ENCODE assay signal across 15 cellular contexts in the genomic region with DNA sequence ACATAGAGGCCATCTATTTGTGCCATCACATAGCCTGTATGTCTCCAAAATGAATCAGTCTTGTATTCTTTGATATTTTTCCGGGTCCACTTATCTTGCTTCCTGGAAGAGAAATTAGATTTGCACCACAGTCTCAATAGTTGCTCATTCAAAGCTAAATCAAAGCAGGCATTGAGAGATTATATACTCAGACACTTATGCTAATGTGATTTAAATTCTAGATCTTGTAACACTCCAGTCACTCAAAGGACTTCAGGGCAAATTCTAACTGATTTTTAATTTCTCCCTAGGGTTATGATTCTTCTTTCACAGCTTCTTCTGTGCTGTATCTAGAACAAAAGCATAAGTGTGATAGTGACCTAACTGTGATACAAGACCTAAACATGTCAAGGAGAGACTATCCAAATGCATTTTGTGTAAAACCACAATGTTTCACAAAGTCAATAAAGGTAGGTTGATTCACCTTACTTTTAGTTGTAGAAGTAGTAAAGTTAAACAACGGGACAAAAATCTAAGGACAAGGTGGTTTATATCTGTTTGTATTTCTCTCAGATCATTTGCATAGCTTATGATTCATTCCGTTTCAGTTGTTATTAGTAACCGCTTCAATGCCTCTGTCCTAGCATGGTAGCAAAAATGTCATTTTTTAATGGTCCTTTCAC. TPM values are rescaled to one million over a fixed set of nuclear protein-coding genes. Genes with fewer than 3 reads are reported as not detected.
DNase-seq lines count a peak whose midpoint lies in the region; ATAC-seq and TF ChIP-seq lines count a peak whose summit lies in the region.
"Had no signal": no experiment of that assay in that cellular context is flagged by ENCODE, and none has a peak within 500 bp of the region (broad histone marks: within the 10 kb centered on the region; RNA-seq: fewer than 3 reads in every experiment).

No MANE protein-coding gene starts in this region.

- H3K27me3 Mint-ChIP-seq in WTC11 (ENCODE audit: low read depth) = no peaks in the 10 kb centered on the region

- no peaks in the 10 kb centered on the region for H3K27me3 ChIP-seq in neutrophil

- no peaks in the 10 kb centered on the region for H4K20me1 ChIP-seq in OCI-LY7 (ENCODE audit: insufficient read depth, low read length)

- H3K4me3 Mint-ChIP-seq in WTC11 = no peak overlapping the region
- H3K4me3 Mint-ChIP-seq: effector memory CD8-positive, alpha-beta T cell had no signal

- H3K4me3 ChIP-seq in OCI-LY7 (ENCODE audit: low read depth, low read length, poor library complexity, severe bottlenecking) (no peak overlapping the region), neutrophil (ENCODE audit: low read depth in 1 of 2, low read length in 1 of 2) (no peak overlapping the region)

- DNase-seq in DMS53 (lab: John Stamatoyannopoulos, UW) (peak; percentile 37), DMS53 treated with DMSO at 0.1 percent for 48 hours (lab: John Stamatoyannopoulos, UW; ENCODE audit: unreplicated experiment) (no peak), OCI-LY7 (ENCODE audit: low spot score) (no peak), WTC11 (ENCODE audit: low spot score) (no peak), AG20443 (ENCODE audit: low spot score) (no peak)
- DNase-seq: activated CD4-positive, alpha-beta T cell treated with anti-CD3 and anti-CD28 coated beads for 1 hour; C1 segment of cervical spinal cord; effector memory CD8-positive, alpha-beta T cell; mesenchymal stem cell; substantia nigra; T-helper 2 cell had no signal

- H3K4me1 Mint-ChIP-seq in WTC11 = no peaks in the 10 kb centered on the region

- CTCF ChIA-PET in OCI-LY7 (lab: Charles Lee; ENCODE audit: unreplicated experiment) = interaction anchor here (0.8 kb wide), 1 partner anchor 73 kb away, joined by 3 read pairs; no protein-coding TSS in a partner anchor
- CTCF ChIA-PET in WTC11 (lab: Charles Lee) = interaction anchor here (1.0 to 1.2 kb wide), 2 partner anchors 27 to 559 kb away, joined by 3 read pairs; no protein-coding TSS in a partner anchor

- peaks cover 6% of the 10 kb centered on the region for H3K36me3 Mint-ChIP-seq in WTC11

- H3K9me3 ChIP-seq in OCI-LY7 (ENCODE audit: low read length) (no peaks in the 10 kb centered on the region), neutrophil (no peaks in the 10 kb centered on the region)

- H3K4me1 ChIP-seq in OCI-LY7 (ENCODE audit: insufficient read depth, low read length, poor library complexity, severe bottlenecking) (peaks cover 12% of the 10 kb centered on the region), neutrophil (ENCODE audit: control insufficient read depth in 1 of 2, insufficient read depth in 1 of 2, low read depth in 1 of 2, low read length in 1 of 2) (no peaks in the 10 kb centered on the region)

- POLR2A ChIA-PET in OCI-LY7 (lab: Charles Lee) = interaction anchor here (0.6 to 3.2 kb wide), 10 partner anchors 11 to 288 kb away, joined by 3 to 24 read pairs (median 4); no protein-coding TSS in a partner anchor
- POLR2A ChIA-PET in WTC11 (lab: Charles Lee) = no interaction called here

- no peaks in the 10 kb centered on the region for H3K79me2 ChIP-seq in OCI-LY7 (ENCODE audit: insufficient read depth, low read depth, low read length)

- H3K27ac Mint-ChIP-seq in WTC11 = no peak overlapping the region
- H3K27ac Mint-ChIP-seq: effector memory CD8-positive, alpha-beta T cell had no signal

- no peak overlapping the region for H3K4me2 ChIP-seq in OCI-LY7 (ENCODE audit: low read length)

- H3K9me2 ChIP-seq in OCI-LY7 (ENCODE audit: insufficient read depth, low read length) = no peaks in the 10 kb centered on the region

- ATAC-seq in HG02678 (IDR thresholded peaks at IDR 0.05; ENCODE audit: unreplicated experiment) (peak; percentile 47), WTC11 (no peak), GM18907 (IDR thresholded peaks at IDR 0.05; ENCODE audit: unreplicated experiment) (no peak)
- ATAC-seq: effector memory CD8-positive, alpha-beta T cell had no signal

- no peak for TF ChIP-seq CTCF in OCI-LY7 (conservative IDR thresholded peaks at IDR 0.05; ENCODE audit: low read length)
- TF ChIP-seq CTCF in neutrophil (IDR thresholded peaks at IDR 0.05) = no peak
- no peak for TF ChIP-seq CTCF in WTC11 (IDR thresholded peaks at IDR 0.05)

- intact Hi-C loops in OCI-LY7 (cut with micrococcal nuclease; ENCODE audit: unreplicated experiment) = no loop called here

- BruUV-seq in OCI-LY7 (replicated peaks; lab: Mats Ljungman, UMichigan) = no TSS peak

- H2AFZ ChIP-seq in OCI-LY7 (ENCODE audit: low read length) = peak overlapping the region; percentile 68; the same call in 1 of the 2 replicates

- H3K27ac ChIP-seq in OCI-LY7 (ENCODE audit: low read depth, low read length, poor library complexity, severe bottlenecking) = no peak overlapping the region
- H3K27ac ChIP-seq in neutrophil = peak overlapping the region; percentile 65
- H3K27ac ChIP-seq: 22Rv1 had no signal

- no peaks in the 10 kb centered on the region for H3K36me3 ChIP-seq in OCI-LY7 (ENCODE audit: insufficient read depth, low read length)
- peaks cover 63% of the 10 kb centered on the region for H3K36me3 ChIP-seq in neutrophil

- H3K9me3 Mint-ChIP-seq in WTC11 = no peaks in the 10 kb centered on the region
- H3K9me3 Mint-ChIP-seq: effector memory CD8-positive, alpha-beta T cell had no signal

TF ChIP-seq in WTC11, 78 proteins besides CTCF, POLR2A, EP300 and RAD21:
- TF ChIP-seq JAZF1 (CRISPR knock-in tag; IDR thresholded peaks at IDR 0.05) (no peak), CBFB (CRISPR knock-in tag; IDR thresholded peaks at IDR 0.05; ENCODE audit: low read depth) (no peak), FOXK1 (CRISPR knock-in tag; IDR thresholded peaks at IDR 0.05) (no peak), TEAD1 (CRISPR knock-in tag; IDR thresholded peaks at IDR 0.05) (no peak), OVOL2 (CRISPR knock-in tag; IDR thresholded peaks at IDR 0.05; ENCODE audit: borderline replicate concordance) (no peak)
TF ChIP-seq in WTC11: peak in this region for 0.

RNA-seq across cellular contexts. Expression of a gene that starts 26.8 kb away (rescaled TPM):
- 0.46 and 0.54 TPM in 2 replicates for total RNA-seq in OCI-LY7 (2014; rRNA removed; shearing (Covaris generic))
- total RNA-seq in OCI-LY7 (2022) (0.61 TPM in 1 of 2 replicates, not detected in the other), WTC11 (2021) (31.8 to 49.6 TPM (median 32.1 TPM) in 3 replicates)

Comparison
In these comparisons a context has a peak if more than half of its experiments do, and no peak if none do; other contexts are left out.
1. RNA of a gene that starts 26.8 kb away (total RNA-seq): 31.8 to 49.6 TPM in WTC11; 0.46 to 0.61 TPM in OCI-LY7; every median in the first group is over 10 times any median in the second.